Comparison of ENCODE assay signal across 17 cellular contexts in the genomic region with DNA sequence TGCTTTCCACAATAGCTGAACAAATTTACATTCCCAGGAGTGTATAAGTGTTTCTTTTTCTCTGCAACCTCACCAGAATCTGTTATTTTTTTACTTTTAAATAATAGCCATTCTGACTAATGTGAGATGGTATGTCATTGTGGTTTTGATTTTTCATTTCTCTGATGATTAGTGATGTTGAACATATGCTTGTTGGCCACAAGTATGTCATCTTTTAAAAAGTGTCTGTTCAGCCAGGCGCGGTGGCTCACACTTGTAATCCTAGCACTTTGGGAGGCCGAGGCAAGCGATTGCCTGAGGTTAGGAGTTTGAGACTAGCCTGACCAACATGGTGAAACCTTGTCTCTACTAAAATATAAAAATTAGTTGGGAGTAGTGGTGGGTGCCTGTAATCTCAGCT.
A peak's percentile ranks its signal among the peaks of the same experiment; 100 is the strongest.
DNase-seq lines count a peak whose midpoint lies in the region; ATAC-seq and TF ChIP-seq lines count a peak whose summit lies in the region.
"Had no signal": no experiment of that assay in that cellular context is flagged by ENCODE, and none has a peak within 500 bp of the region (broad histone marks: within the 10 kb centered on the region; RNA-seq: fewer than 3 reads in every experiment).

No MANE protein-coding gene starts in this region.

- DNase-seq in AG09319 (ENCODE audit: extremely low read depth, low read depth) (peak; percentile 63), LHCN-M2 (ENCODE audit: low read depth) (peak; percentile 84), astrocyte of the hippocampus (ENCODE audit: low read depth, low spot score) (peak; percentile 49), foreskin keratinocyte (peak; percentile 1 to 19), ascending aorta (ENCODE audit: low spot score in 2 of 2) (no peak), NCI-H345 (lab: John Stamatoyannopoulos, UW) (no peak), upper lobe of left lung (no peak)
- DNase-seq in natural killer cell treated with Interleukin-12 subunit alpha and Interleukin-12 subunit beta and Interleukin-15 and Interleukin-18, amount 100 ng/mL, for 72 hours (ENCODE audit: low spot score) = no peak
- DNase-seq: activated CD4-positive, alpha-beta T cell treated with anti-CD3 and anti-CD28 coated beads, Interleukin-2, amount 10 ng/mL, durations not matched to agents 7 days and 5 days; activated naive CD4-positive, alpha-beta T cell treated with Interleukin-2 at 50 U/mL for 16 hours; GDM1; left ventricle myocardium inferior; nucleus accumbens; PC-9; right lobe of liver; uterus had no signal

- no peaks in the 10 kb centered on the region for H3K4me1 Mint-ChIP-seq in natural killer cell treated with Interleukin-12 subunit alpha and Interleukin-12 subunit beta and Interleukin-15 and Interleukin-18, amount 100 ng/mL, for 72 hours (ENCODE audit: low read depth in 2 of 2)
- H3K4me1 Mint-ChIP-seq: activated CD4-positive, alpha-beta T cell treated with anti-CD3 and anti-CD28 coated beads, Interleukin-2, amount 10 ng/mL, durations not matched to agents 7 days and 5 days had no signal

- no peak overlapping the region for H3K27ac Mint-ChIP-seq in natural killer cell treated with Interleukin-12 subunit alpha and Interleukin-12 subunit beta and Interleukin-15 and Interleukin-18, amount 100 ng/mL, for 72 hours
- H3K27ac Mint-ChIP-seq: activated CD4-positive, alpha-beta T cell treated with anti-CD3 and anti-CD28 coated beads, Interleukin-2, amount 10 ng/mL, durations not matched to agents 7 days and 5 days had no signal

- H3K4me3 Mint-ChIP-seq in natural killer cell treated with Interleukin-12 subunit alpha and Interleukin-12 subunit beta and Interleukin-15 and Interleukin-18, amount 100 ng/mL, for 72 hours = no peak overlapping the region
- H3K4me3 Mint-ChIP-seq: activated CD4-positive, alpha-beta T cell treated with anti-CD3 and anti-CD28 coated beads, Interleukin-2, amount 10 ng/mL, durations not matched to agents 7 days and 5 days had no signal

- H3K36me3 ChIP-seq in ascending aorta = no peaks in the 10 kb centered on the region
- H3K36me3 ChIP-seq in upper lobe of left lung = no peaks in the 10 kb centered on the region
- H3K36me3 ChIP-seq: left ventricle myocardium inferior, right lobe of liver, uterus had no signal

- H3K27me3 ChIP-seq in foreskin keratinocyte (no peaks in the 10 kb centered on the region), ascending aorta (no peaks in the 10 kb centered on the region), upper lobe of left lung (no peaks in the 10 kb centered on the region)
- H3K27me3 ChIP-seq: right lobe of liver, uterus had no signal

- no peaks in the 10 kb centered on the region for H3K36me3 Mint-ChIP-seq in natural killer cell treated with Interleukin-12 subunit alpha and Interleukin-12 subunit beta and Interleukin-15 and Interleukin-18, amount 100 ng/mL, for 72 hours

- H3K9me3 ChIP-seq in ascending aorta = no peaks in the 10 kb centered on the region
- H3K9me3 ChIP-seq in upper lobe of left lung = no peaks in the 10 kb centered on the region
- H3K9me3 ChIP-seq: left ventricle myocardium inferior, right lobe of liver, uterus had no signal

- ATAC-seq in foreskin keratinocyte (no peak), upper lobe of left lung (ENCODE audit: low FRiP score in 2 of 2) (no peak)
- ATAC-seq in natural killer cell treated with Interleukin-12 subunit alpha and Interleukin-12 subunit beta and Interleukin-15 and Interleukin-18, amount 100 ng/mL, for 72 hours = no peak
- ATAC-seq: right lobe of liver, SK-N-SH treated with all-trans-retinoic acid at 6 μM for 48 hours had no signal

- H3K9me3 Mint-ChIP-seq in natural killer cell treated with Interleukin-12 subunit alpha and Interleukin-12 subunit beta and Interleukin-15 and Interleukin-18, amount 100 ng/mL, for 72 hours = peaks cover 19% of the 10 kb centered on the region

- 92 to 96% methylated on average over 4 of the region's 4 CpGs for WGBS in upper lobe of left lung, 2 donors

- no peak for TF ChIP-seq EP300 in upper lobe of left lung (IDR thresholded peaks at IDR 0.05)

- no peak overlapping the region for H3K4me3 ChIP-seq in ascending aorta
- H3K4me3 ChIP-seq in upper lobe of left lung = no peak overlapping the region
- H3K4me3 ChIP-seq: left ventricle myocardium inferior, PC-9, right lobe of liver, uterus had no signal

- H3K4me1 ChIP-seq in foreskin keratinocyte (no peaks in the 10 kb centered on the region), ascending aorta (no peaks in the 10 kb centered on the region), upper lobe of left lung (no peaks in the 10 kb centered on the region)
- H3K4me1 ChIP-seq: left ventricle myocardium inferior, right lobe of liver had no signal

- TF ChIP-seq POLR2A in upper lobe of left lung (IDR thresholded peaks at IDR 0.05) = no peak

- TF ChIP-seq CTCF in AG09319 (IDR thresholded peaks at IDR 0.05; ENCODE audit: low read depth, low read length) = no peak
- TF ChIP-seq CTCF in foreskin keratinocyte (conservative IDR thresholded peaks at IDR 0.05) = no peak
- no peak for TF ChIP-seq CTCF in ascending aorta (IDR thresholded peaks at IDR 0.05)
- TF ChIP-seq CTCF in upper lobe of left lung (IDR thresholded peaks at IDR 0.05) = no peak

- intact Hi-C loops in ascending aorta (cut with DNase I) = no loop called here

- H3K27me3 Mint-ChIP-seq in natural killer cell treated with Interleukin-12 subunit alpha and Interleukin-12 subunit beta and Interleukin-15 and Interleukin-18, amount 100 ng/mL, for 72 hours = no peaks in the 10 kb centered on the region
- H3K27me3 Mint-ChIP-seq: activated CD4-positive, alpha-beta T cell treated with anti-CD3 and anti-CD28 coated beads, Interleukin-2, amount 10 ng/mL, durations not matched to agents 7 days and 5 days had no signal

- H3K27ac ChIP-seq in foreskin keratinocyte = no peak overlapping the region
- H3K27ac ChIP-seq in ascending aorta = no peak overlapping the region
- no peak overlapping the region for H3K27ac ChIP-seq in upper lobe of left lung
- H3K27ac ChIP-seq: left ventricle myocardium inferior, PC-9, right lobe of liver, uterus had no signal

Comparison
In these comparisons a context has a peak if more than half of its experiments do, and no peak if none do; other contexts are left out.
1. DNase-seq: peak in AG09319 (single experiment), LHCN-M2 (single experiment), astrocyte of the hippocampus (single experiment) and foreskin keratinocyte (2 of 2); none in ascending aorta (0 of 2), natural killer cell treated with Interleukin-12 subunit alpha and Interleukin-12 subunit beta and Interleukin-15 and Interleukin-18, amount 100 ng/mL, for 72 hours (single experiment), NCI-H345 (single experiment) and upper lobe of left lung (0 of 2).